ENCODE assay signal across 10 cellular contexts in the genomic region with DNA sequence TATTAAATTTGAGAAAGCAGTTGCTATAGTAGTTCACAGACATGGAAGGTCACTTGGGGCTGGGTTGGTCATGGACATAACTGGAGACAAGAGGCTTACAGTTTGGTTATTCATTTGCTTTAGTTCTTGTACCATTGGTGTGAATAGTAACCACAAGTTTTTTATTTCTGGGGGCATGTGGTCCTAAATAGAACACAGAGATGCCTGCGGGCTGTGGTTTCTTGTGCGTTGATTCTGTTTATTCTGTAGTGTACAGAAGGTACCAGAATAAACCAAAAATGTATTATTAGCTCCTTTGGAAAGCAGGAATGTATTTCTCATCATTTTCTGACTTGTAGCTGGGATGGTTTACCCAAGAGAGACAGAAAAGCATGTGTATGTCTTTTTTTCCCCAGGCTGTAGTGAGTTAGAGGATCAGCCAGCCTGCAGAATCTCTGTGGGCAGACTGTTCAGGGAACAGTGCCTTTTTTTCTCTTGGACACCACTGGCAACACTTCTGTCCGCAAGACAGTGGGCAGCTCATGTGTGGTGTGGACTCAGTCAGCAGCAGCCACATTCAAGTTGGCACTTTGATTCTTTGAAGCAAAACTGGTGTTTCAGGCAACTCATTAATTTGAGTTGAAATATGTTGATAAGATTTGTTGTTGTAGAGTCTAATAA.
DNase-seq lines count a peak whose midpoint lies in the region; ATAC-seq, FAIRE-seq and TF ChIP-seq lines count a peak whose summit lies in the region.
"Had no signal": no experiment of that assay in that cellular context is flagged by ENCODE, and none has a peak within 500 bp of the region (broad histone marks: within the 10 kb centered on the region; RNA-seq: fewer than 3 reads in every experiment).

No MANE protein-coding gene starts in this region.

- H3K27me3 ChIP-seq in psoas muscle (ENCODE audit: insufficient read depth in 3 of 3, low read length in 2 of 3), result no peaks in the 10 kb centered on the region

- 85 to 91% (median 85%) methylated on average over 3 of the region's 3 CpGs for WGBS in psoas muscle, 3 donors

- H3K9me3 ChIP-seq in psoas muscle, result no peaks in the 10 kb centered on the region
- H3K9me3 ChIP-seq: Caco-2 had no signal

- no peaks in the 10 kb centered on the region for H3K36me3 ChIP-seq in psoas muscle (ENCODE audit: insufficient read depth in 1 of 2, low read depth in 1 of 2)

- H3K27ac ChIP-seq in psoas muscle, result no peak overlapping the region

- TF ChIP-seq CTCF in psoas muscle (IDR thresholded peaks at IDR 0.05), result no peak
- no peak for TF ChIP-seq CTCF in omental fat pad (IDR thresholded peaks at IDR 0.05)

- intact Hi-C loops in psoas muscle (cut with DNase I), result no loop called here

- no peaks in the 10 kb centered on the region for H3K4me1 ChIP-seq in psoas muscle

- DNase-seq in RPMI7951 (ENCODE audit: low read depth) (peak; percentile 49), urothelium cell line (ENCODE audit: low spot score) (no peak), NCI-H1930 (lab: John Stamatoyannopoulos, UW) (no peak), psoas muscle (no peak), omental fat pad (ENCODE audit: low spot score) (no peak)
- DNase-seq: activated naive CD8-positive, alpha-beta T cell treated with anti-CD3 and anti-CD28 coated beads for 36 hours; Caco-2 had no signal

- H3K4me3 ChIP-seq in psoas muscle, result no peak overlapping the region

- ATAC-seq in GM19351 (IDR thresholded peaks at IDR 0.05; ENCODE audit: unreplicated experiment), result peak; percentile 36
- ATAC-seq in HG02970 (IDR thresholded peaks at IDR 0.05; ENCODE audit: low FRiP score, unreplicated experiment), result peak; percentile 41
- ATAC-seq in psoas muscle, result no peak
- ATAC-seq in omental fat pad (ENCODE audit: low FRiP score), result no peak
- ATAC-seq: Right ventricle myocardium inferior had no signal

- peak; percentile 17 for FAIRE-seq in urothelium cell line (lab: Jason Lieb, UNC)

Comparison
In these comparisons a context has a peak if more than half of its experiments do, and no peak if none do; other contexts are left out.
1. ATAC-seq: peak in GM19351 (single experiment) and HG02970 (single experiment); none in psoas muscle (0 of 4) and omental fat pad (single experiment).